22 cellular contexts compared by ENCODE assay signal in genomic region chr14:102278631-102278935, GRCh38. TPM values are rescaled to one million over a fixed set of nuclear protein-coding genes. Genes with fewer than 3 reads are reported as not detected.
DNase-seq lines count a peak whose midpoint lies in the region; ATAC-seq and TF ChIP-seq lines count a peak whose summit lies in the region.
"Had no signal": no experiment of that assay in that cellular context is flagged by ENCODE, and none has a peak within 500 bp of the region (broad histone marks: within the 10 kb centered on the region; RNA-seq: fewer than 3 reads in every experiment).

No MANE protein-coding gene starts in this region.

- H3K36me3 ChIP-seq in cardiac muscle cell (no peaks in the 10 kb centered on the region), Panc1 (ENCODE audit: control insufficient read depth, insufficient read depth, low read length) (no peaks in the 10 kb centered on the region)
- H3K36me3 ChIP-seq: pancreas, thoracic aorta had no signal

- intact Hi-C loops in left ventricle myocardium superior (cut with micrococcal nuclease) (no loop called here), Panc1 (cut with micrococcal nuclease; ENCODE audit: unreplicated experiment) (no loop called here)

- in situ Hi-C loops in Panc1 (cut with HindIII; ENCODE audit: low pct_unique_long_range_greater_than_20kb, low sequenced_read_pairs) = no loop called here

- POLR2A ChIA-PET in Panc1 (lab: Charles Lee) = no interaction called here

- ATAC-seq in left ventricle myocardium superior = no peak
- ATAC-seq in Panc1 = no peak
- ATAC-seq in foreskin keratinocyte = no peak
- no peak for ATAC-seq in GM21447 (IDR thresholded peaks at IDR 0.05; ENCODE audit: unreplicated experiment)
- ATAC-seq in GM21717 (IDR thresholded peaks at IDR 0.05; ENCODE audit: unreplicated experiment) = no peak
- ATAC-seq: activated T-cell treated with anti-CD3 and anti-CD28 coated beads, Interleukin-2, amount 50 U/mL, for 72 hours; body of pancreas had no signal

- H3K27ac ChIP-seq in cardiac muscle cell (peak overlapping the region; percentile 82), Panc1 (ENCODE audit: low read length) (peak overlapping the region; percentile 81), foreskin keratinocyte (peak overlapping the region; percentile 52)
- H3K27ac ChIP-seq: HL-60, KMS-11 had no signal

- BruUV-seq in Panc1 (replicated peaks; lab: Mats Ljungman, UMichigan) = no TSS peak

- CTCF ChIA-PET in Panc1 (lab: Charles Lee) = no interaction called here

- H3K4me1 ChIP-seq in cardiac muscle cell (ENCODE audit: low read depth) (peaks cover 14% of the 10 kb centered on the region), Panc1 (ENCODE audit: control insufficient read depth, insufficient read depth, low read length) (peaks cover 19% of the 10 kb centered on the region), foreskin keratinocyte (peaks cover 32% of the 10 kb centered on the region)

- no peak overlapping the region for H3K4me3 ChIP-seq in cardiac muscle cell
- no peak overlapping the region for H3K4me3 ChIP-seq in Panc1 (ENCODE audit: low read depth in 2 of 2, low read length in 2 of 2)
- H3K4me3 ChIP-seq: body of pancreas, hepatocyte, pancreas, thoracic aorta had no signal

- DNase-seq in cardiac muscle cell (ENCODE audit: low read depth in 1 of 2, low spot score in 1 of 2) = no peak
- no peak for DNase-seq in left ventricle myocardium superior
- DNase-seq in Panc1 (ENCODE audit: low read depth, low spot score) = no peak
- no peak for DNase-seq in foreskin keratinocyte
- no peak for DNase-seq in stimulated activated CD4-positive, alpha-beta T cell treated with anti-CD3 and anti-CD28 coated beads, Interleukin-12 subunit alpha, Interleukin-12 subunit beta, amount 100 ng/mL, for 4 hours
- DNase-seq in foreskin melanocyte = no peak
- DNase-seq: activated naive CD4-positive, alpha-beta T cell; activated T-cell treated with anti-CD3 and anti-CD28 coated beads, Interleukin-2, amount 50 U/mL, for 72 hours; body of pancreas; CD8-positive, alpha-beta memory T cell; H7; NCI-H2029 treated with DMSO at 0.1 percent for 48 hours; NCI-H510A; pancreas; stimulated activated CD8-positive, alpha-beta memory T cell treated with anti-CD3 and anti-CD28 coated beads, Interleukin-4, amount 100 ng/mL, for 48 hours; T-helper 2 cell had no signal

- H3K9me3 ChIP-seq in cardiac muscle cell (ENCODE audit: low read depth) (no peaks in the 10 kb centered on the region), Panc1 (ENCODE audit: control insufficient read depth, insufficient read depth, low read depth, low read length) (no peaks in the 10 kb centered on the region)
- H3K9me3 ChIP-seq: body of pancreas, pancreas, thoracic aorta had no signal

- TF ChIP-seq CTCF in cardiac muscle cell (IDR thresholded peaks at IDR 0.05; ENCODE audit: low read depth, low read length) (no peak), Panc1 (IDR thresholded peaks at IDR 0.05) (no peak), foreskin keratinocyte (conservative IDR thresholded peaks at IDR 0.05) (no peak)

- H3K27me3 ChIP-seq in cardiac muscle cell (no peaks in the 10 kb centered on the region), Panc1 (ENCODE audit: control insufficient read depth, insufficient read depth, low read length) (no peaks in the 10 kb centered on the region), foreskin keratinocyte (no peaks in the 10 kb centered on the region)
- H3K27me3 ChIP-seq: body of pancreas, hepatocyte, pancreas had no signal

RNA-seq across cellular contexts. Expression of gene MOK, which starts 26.4 kb away (rescaled TPM):
- total RNA-seq in cardiac muscle cell = 29.7 and 31.7 TPM in 2 replicates
- polyA plus RNA-seq in cardiac muscle cell = 19.2 and 28.1 TPM in 2 replicates
- total RNA-seq in left ventricle myocardium superior = 10.9 TPM
- total RNA-seq in Panc1 (2021; ENCODE audit: unreplicated experiment) = 9.8 TPM
- 6.9 TPM for polyA plus RNA-seq in Panc1 (2012; ENCODE audit: insufficient read length)
- 22.1 and 28.9 TPM in 2 replicates for total RNA-seq in foreskin keratinocyte
- 20.1 and 27.6 TPM in 2 replicates for polyA plus RNA-seq in foreskin keratinocyte

RNA-seq across cellular contexts. Expression of gene ZNF839, which starts 41.0 kb away (rescaled TPM):
- total RNA-seq in cardiac muscle cell = 15.6 and 16.9 TPM in 2 replicates
- polyA plus RNA-seq in cardiac muscle cell = 16.1 TPM in 2 replicates
- 7.4 TPM for total RNA-seq in left ventricle myocardium superior
- 10.8 TPM for total RNA-seq in Panc1 (2021; ENCODE audit: unreplicated experiment)
- polyA plus RNA-seq in Panc1 (2012; ENCODE audit: insufficient read length) = 7.2 TPM
- total RNA-seq in foreskin keratinocyte = 8.0 and 10.2 TPM in 2 replicates
- polyA plus RNA-seq in foreskin keratinocyte = 6.5 and 7.4 TPM in 2 replicates
